In the genomic region with DNA sequence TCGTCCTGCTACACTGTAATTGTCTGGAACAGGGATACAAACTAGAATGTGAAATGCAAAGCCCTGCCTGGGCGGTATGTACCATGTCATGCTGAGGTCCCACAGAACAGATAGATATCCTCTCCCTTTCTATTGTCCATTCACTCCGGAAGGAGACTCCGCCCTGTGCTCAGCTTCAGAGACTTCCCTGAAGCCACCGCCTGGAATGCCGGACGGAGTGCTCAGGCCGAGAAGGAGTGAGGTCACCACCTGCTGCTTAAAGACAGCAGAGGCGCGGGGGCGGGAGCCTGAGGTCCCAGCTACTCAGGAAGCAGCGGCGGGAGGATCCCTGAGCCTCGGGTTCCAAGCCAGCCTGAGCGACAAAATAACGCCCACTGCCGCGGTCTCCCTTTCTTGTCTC, we compare ENCODE assay signal across 8 cellular contexts. TPM values are rescaled to one million over a fixed set of nuclear protein-coding genes. Genes with fewer than 3 reads are reported as not detected.
DNase-seq lines count a peak whose midpoint lies in the region; ATAC-seq, FAIRE-seq and TF ChIP-seq lines count a peak whose summit lies in the region.

No MANE protein-coding gene starts in this region.

- peak; percentile 21 for ATAC-seq in left lobe of liver

- H3K79me2 ChIP-seq in Loucy (ENCODE audit: insufficient read depth, low read length): peaks cover 18% of the 10 kb centered on the region

- H3K9me2 ChIP-seq in Loucy (replicated peaks; ENCODE audit: low read depth, low read length): no peaks in the 10 kb centered on the region

- H3K36me3 ChIP-seq in Loucy (ENCODE audit: insufficient read depth, low read length) (no peaks in the 10 kb centered on the region), subcutaneous abdominal adipose tissue (ENCODE audit: control insufficient read depth in 5 of 5, insufficient read depth in 5 of 5, low read length in 5 of 5) (no peaks in the 10 kb centered on the region)

- H4K20me1 ChIP-seq in Loucy (ENCODE audit: insufficient read depth, low read length, poor library complexity, severe bottlenecking): no peaks in the 10 kb centered on the region

- H3K9ac ChIP-seq in Loucy (ENCODE audit: low read depth, low read length, poor library complexity, severe bottlenecking): peak overlapping the region; percentile 92
- H3K9ac ChIP-seq in subcutaneous abdominal adipose tissue (ENCODE audit: low read length in 5 of 5): peak overlapping the region; percentile 38 to 93 (median 68)

- no peaks in the 10 kb centered on the region for H3K27me3 ChIP-seq in Loucy (ENCODE audit: insufficient read depth, low read length, poor library complexity, severe bottlenecking)
- H3K27me3 ChIP-seq in subcutaneous abdominal adipose tissue (ENCODE audit: control insufficient read depth in 5 of 5, insufficient read depth in 4 of 5, low read length in 5 of 5): no peaks in the 10 kb centered on the region

- TF ChIP-seq POLR2A in GM12891 (IDR thresholded peaks at IDR 0.05; ENCODE audit: low read depth, low read length): no peak

- peak; percentile 33 for DNase-seq in 8988T
- DNase-seq in cerebellar cortex (ENCODE audit: low spot score): peak; percentile 25
- peak; percentile 50 for DNase-seq in left lobe of liver (ENCODE audit: low spot score)
- DNase-seq in GM19238 (ENCODE audit: insufficient read length, low spot score): no peak
- DNase-seq in GM12891 (ENCODE audit: insufficient read length, low spot score): no peak
- DNase-seq in NCI-H1436 treated with DMSO at 0.1 percent for 48 hours (lab: John Stamatoyannopoulos, UW): no peak

- no peaks in the 10 kb centered on the region for H3K9me3 ChIP-seq in Loucy (ENCODE audit: insufficient read depth, low read depth, low read length)
- no peaks in the 10 kb centered on the region for H3K9me3 ChIP-seq in subcutaneous abdominal adipose tissue (ENCODE audit: control insufficient read depth in 5 of 5, low read length in 5 of 5)

- H3F3A ChIP-seq in Loucy (ENCODE audit: low read depth): no peaks in the 10 kb centered on the region

- peak overlapping the region; percentile 86 for H3K27ac ChIP-seq in subcutaneous abdominal adipose tissue (ENCODE audit: low read depth, low read length)

- H3K4me3 ChIP-seq in Loucy (ENCODE audit: low read length, poor library complexity, severe bottlenecking) (no peak overlapping the region), subcutaneous abdominal adipose tissue (ENCODE audit: low read depth in 1 of 5, low read length in 5 of 5) (peak overlapping the region; percentile 61 to 98 (median 92))

- no peak for TF ChIP-seq CTCF in Loucy (conservative IDR thresholded peaks at IDR 0.05; ENCODE audit: low read length)

- H2AFZ ChIP-seq in Loucy (ENCODE audit: low read length): no peak overlapping the region

- H3K4me1 ChIP-seq in Loucy (ENCODE audit: insufficient read depth, low read length, poor library complexity, severe bottlenecking) (peaks cover 5% of the 10 kb centered on the region), subcutaneous abdominal adipose tissue (ENCODE audit: control insufficient read depth in 5 of 5, insufficient read depth in 5 of 5, low read length in 5 of 5) (peaks cover 2 to 26% (median 16%) of the 10 kb centered on the region in 5 donors)

- no peak overlapping the region for H3K4me2 ChIP-seq in Loucy (ENCODE audit: low read depth, low read length, poor library complexity, severe bottlenecking)

- no peak for FAIRE-seq in GM12891 (lab: Jason Lieb, UNC)

TF ChIP-seq in GM12891, 5 proteins besides CTCF, POLR2A, EP300 and RAD21:
- TF ChIP-seq POU2F2 (IDR thresholded peaks at IDR 0.05; ENCODE audit: low read depth, low read length) (no peak), TAF1 (IDR thresholded peaks at IDR 0.05; ENCODE audit: low read depth, low read length) (no peak)

RNA-seq across cellular contexts. Expression of a gene that starts 0.9 kb away (rescaled TPM):
- 4.3 TPM for total RNA-seq in left lobe of liver
- 2.0 TPM for polyA plus RNA-seq in GM12891 (2012; ENCODE audit: low read depth, missing spikeins)

RNA-seq across cellular contexts. Expression of a gene that starts 50.9 kb away (rescaled TPM):
- total RNA-seq in left lobe of liver: 3.1 TPM
- 5.2 TPM for polyA plus RNA-seq in GM12891 (2012; ENCODE audit: low read depth, missing spikeins)

Comparison
In these comparisons a context has a peak if more than half of its experiments do, and no peak if none do; other contexts are left out.
1. DNase-seq: peak in 8988T (single experiment), cerebellar cortex (single experiment) and left lobe of liver (single experiment); none in GM19238 (single experiment), GM12891 (single experiment) and NCI-H1436 treated with DMSO at 0.1 percent for 48 hours (single experiment).